In the genomic region with DNA sequence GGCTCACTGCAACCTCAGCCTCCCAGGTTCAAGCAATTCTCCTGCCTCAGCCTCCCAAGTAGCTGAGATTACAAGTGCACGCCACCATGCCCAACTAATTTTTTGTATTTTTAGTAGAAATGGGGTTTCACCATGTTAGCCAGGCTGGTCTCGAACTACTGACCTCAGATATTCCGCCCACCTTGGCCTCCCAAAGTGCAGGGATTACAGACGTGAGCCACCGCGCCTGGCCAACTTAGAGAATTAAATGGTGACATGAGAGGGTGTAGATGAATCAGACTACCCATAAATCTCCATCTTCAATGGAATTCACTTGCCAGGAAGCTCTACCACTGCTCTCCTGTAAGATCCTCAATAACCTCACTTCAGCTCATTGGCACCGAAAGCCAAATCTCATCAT, we compare ENCODE assay signal across 7 cellular contexts. TPM values are rescaled to one million over a fixed set of nuclear protein-coding genes. Genes with fewer than 3 reads are reported as not detected.
DNase-seq lines count a peak whose midpoint lies in the region; ATAC-seq and TF ChIP-seq lines count a peak whose summit lies in the region.
"Not testable (repeated sequence)": the region's sequence is repeated elsewhere in the genome, so short reads cannot be mapped to it uniquely, and the experiment has no call there.

No MANE protein-coding gene starts in this region.

- not testable (repeated sequence) for H4K8ac ChIP-seq in H9 (replicated peaks; ENCODE audit: insufficient read length, low read depth, low read length)

- not testable (repeated sequence) for H2AFZ ChIP-seq in H9 (ENCODE audit: low read length); neural progenitor cell (replicated peaks)

- not testable (repeated sequence) for H3K27ac ChIP-seq in H9 (ENCODE audit: insufficient read length, low read depth, low read length); right atrium auricular region
- H3K27ac ChIP-seq in HUES64 (ENCODE audit: low read depth, low read length) = peak overlapping the region; percentile 32; the same call in 1 of the 2 replicates
- peak overlapping the region; percentile 73 for H3K27ac ChIP-seq in neural progenitor cell
- H3K27ac ChIP-seq in thoracic aorta = peak overlapping the region; percentile 26 to 58

- not testable (repeated sequence) for H3K9me3 ChIP-seq in H9 (ENCODE audit: control insufficient read depth, low read depth, low read length); HUES64 (ENCODE audit: insufficient read depth, low read depth, low read length); right atrium auricular region; neural progenitor cell (ENCODE audit: low read depth); thoracic aorta

- not testable (repeated sequence) for H3K4me3 ChIP-seq in HUES64 (ENCODE audit: low read length); right atrium auricular region; neural progenitor cell; thoracic aorta

- H3F3A ChIP-seq in neural progenitor cell (ENCODE audit: low read depth) = peaks cover 48% of the 10 kb centered on the region

- H2BK12ac ChIP-seq in H9 (ENCODE audit: insufficient read length, low read depth, low read length) = not testable (repeated sequence)

- not testable (repeated sequence) for H2BK120ac ChIP-seq in H9 (ENCODE audit: low read depth, low read length, poor library complexity, severe bottlenecking)

- not testable (repeated sequence) for H3K4me1 ChIP-seq in H9 (ENCODE audit: insufficient read depth, low read length)
- peaks cover 31% of the 10 kb centered on the region for H3K4me1 ChIP-seq in HUES64 (ENCODE audit: insufficient read depth, low read length)
- H3K4me1 ChIP-seq in right atrium auricular region = peaks cover 0 to 44% of the 10 kb centered on the region in 2 donors
- peaks cover 28% of the 10 kb centered on the region for H3K4me1 ChIP-seq in neural progenitor cell
- peaks cover 13 to 61% of the 10 kb centered on the region in 2 donors for H3K4me1 ChIP-seq in thoracic aorta (ENCODE audit: control insufficient read depth in 1 of 2, low read depth in 2 of 2)

- not testable (repeated sequence) for H3K79me1 ChIP-seq in H9 (ENCODE audit: insufficient read depth, low read depth, low read length, poor library complexity, severe bottlenecking)

- H3K18ac ChIP-seq in H9 (ENCODE audit: insufficient read length, low read depth, low read length) = not testable (repeated sequence)

- H3K9ac ChIP-seq in H9 (ENCODE audit: extremely low read depth, insufficient read length, low read length); HUES64 (ENCODE audit: low read depth, low read length); neural progenitor cell: not testable (repeated sequence)

- H3K4me2 ChIP-seq in H9 (ENCODE audit: insufficient read depth, insufficient read length, low read length); neural progenitor cell: not testable (repeated sequence)

- no CpG with 5 or more reads among the region's 7 CpGs for WGBS in H9 (ENCODE audit: extremely low coverage, insufficient read length, low lambda C conversion rate)
- WGBS in HUES64 = 95% methylated on average over 7 of the region's 7 CpGs

- H3K36me3 Mint-ChIP-seq in H9 (ENCODE audit: insufficient read depth in 1 of 3, low read depth in 3 of 3) = peaks cover 30 to 69% (median 65%) of the 10 kb centered on the region in 3 experiments
- H3K36me3 Mint-ChIP-seq in neural progenitor cell = not testable (repeated sequence)

- not testable (repeated sequence) for DNase-seq in H9; neural progenitor cell (ENCODE audit: low spot score); thoracic aorta (ENCODE audit: low spot score)
- peak; percentile 32 for DNase-seq in activated CD8-positive, alpha-beta memory T cell treated with anti-CD3 and anti-CD28 coated beads, Interleukin-2, amount 50 U/mL, for 48 hours
- peak; percentile 15 for DNase-seq in cardiac septum (ENCODE audit: low spot score)
- peak; percentile 47 for DNase-seq in right atrium auricular region (ENCODE audit: low spot score)

- not testable (repeated sequence) for H4K5ac ChIP-seq in H9 (ENCODE audit: insufficient read length, low read depth, low read length)

- H2BK15ac ChIP-seq in H9 (ENCODE audit: low read depth, low read length) = not testable (repeated sequence)

- not testable (repeated sequence) for TF ChIP-seq CTCF in H9 (conservative IDR thresholded peaks at IDR 0.05); right atrium auricular region (IDR thresholded peaks at IDR 0.05); neural progenitor cell (IDR thresholded peaks at IDR 0.05); thoracic aorta (IDR thresholded peaks at IDR 0.05)

- H3K36me3 ChIP-seq in HUES64 (ENCODE audit: insufficient read depth, low read length) = peaks cover 53% of the 10 kb centered on the region
- not testable (repeated sequence) for H3K36me3 ChIP-seq in right atrium auricular region, neural progenitor cell, thoracic aorta

- not testable (repeated sequence) for ATAC-seq in thoracic aorta (ENCODE audit: insufficient number of reproducible peaks, low FRiP score, low read depth)

- H3K27me3 ChIP-seq in H9 (ENCODE audit: insufficient read depth, low read length); HUES64 (ENCODE audit: insufficient read depth, low read length); right atrium auricular region; neural progenitor cell; thoracic aorta (replicated peaks; ENCODE audit: insufficient read depth): not testable (repeated sequence)

- not testable (repeated sequence) for H3K23me2 ChIP-seq in H9 (ENCODE audit: insufficient read length, low read depth, low read length, poor library complexity, severe bottlenecking)

- H3K79me2 ChIP-seq in H9 (ENCODE audit: insufficient read depth, low read length) (peaks cover 65% of the 10 kb centered on the region; the same call in 1 of the 2 replicates), neural progenitor cell (ENCODE audit: low read depth) (peaks cover 90% of the 10 kb centered on the region)

- not testable (repeated sequence) for H2BK20ac ChIP-seq in H9 (ENCODE audit: low read depth, low read length, poor library complexity, severe bottlenecking)

- H3K4me3 Mint-ChIP-seq in H9, neural progenitor cell: not testable (repeated sequence)

- H4K91ac ChIP-seq in H9 (ENCODE audit: insufficient read length, low read depth, low read length) = not testable (repeated sequence)

- H2BK5ac ChIP-seq in H9 (ENCODE audit: insufficient read length, low read length) = not testable (repeated sequence)

- H3T11ph ChIP-seq in H9 (ENCODE audit: low read length) = not testable (repeated sequence)

- not testable (repeated sequence) for H3K9me3 Mint-ChIP-seq in H9, neural progenitor cell

- H3K27ac Mint-ChIP-seq in H9 = peak overlapping the region in 2 of 3 experiments; percentile 12 to 97; a peak in 3 of 7 replicates
- not testable (repeated sequence) for H3K27ac Mint-ChIP-seq in neural progenitor cell

- H3K27me3 Mint-ChIP-seq in H9 (ENCODE audit: low read depth); neural progenitor cell (ENCODE audit: insufficient read depth, low read depth): not testable (repeated sequence)

- not testable (repeated sequence) for H3K14ac ChIP-seq in H9 (ENCODE audit: insufficient read depth, low read length)

- H3K4me1 Mint-ChIP-seq in H9 = peaks cover 65 to 88% of the 10 kb centered on the region in 2 experiments
- not testable (repeated sequence) for H3K4me1 Mint-ChIP-seq in neural progenitor cell

- H4K20me1 ChIP-seq in H9 (ENCODE audit: control insufficient read depth, insufficient read depth, insufficient read length); neural progenitor cell (ENCODE audit: low read depth): not testable (repeated sequence)

- H3K4ac ChIP-seq in H9 (ENCODE audit: low read depth, low read length) = not testable (repeated sequence)

- H2AK5ac ChIP-seq in H9 (ENCODE audit: insufficient read length, low read length) = not testable (repeated sequence)

- not testable (repeated sequence) for H3K56ac ChIP-seq in H9 (ENCODE audit: insufficient read length, low read depth, low read length)

- intact Hi-C loops in cardiac septum (cut with DNase I) = not testable (repeated sequence)

- not testable (repeated sequence) for H3K23ac ChIP-seq in H9 (ENCODE audit: insufficient read length, low read depth, low read length)

RNA-seq across cellular contexts. Expression of a gene that starts 41.0 kb away (rescaled TPM):
- 727 and 732 TPM in 2 replicates for total RNA-seq in H9 (2021)
- 315 TPM for polyA plus RNA-seq in HUES64 (2013, experiment 1 of 2)
- 331 TPM for polyA plus RNA-seq in HUES64 (2013, experiment 2 of 2)
- 76.2 TPM for total RNA-seq in cardiac septum
- 100 to 1,000 TPM in 1 of 2 donors, 10 to 100 TPM in 1; 47.6 to 144 TPM for total RNA-seq in right atrium auricular region
- 37.7 and 38.4 TPM in 2 replicates for total RNA-seq in neural progenitor cell (ENCODE audit: low replicate concordance)
- 10 to 100 TPM; 23.0 to 50.8 TPM for total RNA-seq in thoracic aorta
